Comparison of ENCODE assay signal across 15 cellular contexts in genomic region chr5:72281430-72281763, GRCh38. TPM values are rescaled to one million over a fixed set of nuclear protein-coding genes. Genes with fewer than 3 reads are reported as not detected.
DNase-seq lines count a peak whose midpoint lies in the region; ATAC-seq and TF ChIP-seq lines count a peak whose summit lies in the region.
"Had no signal": no experiment of that assay in that cellular context is flagged by ENCODE, and none has a peak within 500 bp of the region (broad histone marks: within the 10 kb centered on the region; RNA-seq: fewer than 3 reads in every experiment).

No MANE protein-coding gene starts in this region.

- WGBS in sigmoid colon, 2 donors = 80 to 86% methylated on average over 1 of the region's 1 CpG

- H3K4me3 ChIP-seq in CD8-positive, alpha-beta memory T cell (ENCODE audit: low read length) = no peak overlapping the region
- H3K4me3 ChIP-seq in SK-N-MC = peak overlapping the region; percentile 68
- H3K4me3 ChIP-seq in sigmoid colon = no peak overlapping the region

- H3K36me3 ChIP-seq in CD8-positive, alpha-beta memory T cell (ENCODE audit: insufficient read depth, low read length) = no peaks in the 10 kb centered on the region
- H3K36me3 ChIP-seq in SK-N-MC (ENCODE audit: insufficient read depth, low read length) (peaks cover 30% of the 10 kb centered on the region), sigmoid colon (no peaks in the 10 kb centered on the region)

- H3K4me1 ChIP-seq in CD8-positive, alpha-beta memory T cell (ENCODE audit: insufficient read depth, low read length) = no peaks in the 10 kb centered on the region
- H3K4me1 ChIP-seq in sigmoid colon = peaks cover 0 to 45% (median 40%) of the 10 kb centered on the region in 4 donors

- peaks cover 17 to 41% (median 29%) of the 10 kb centered on the region in 3 donors for H3K36me3 Mint-ChIP-seq in CD8-positive, alpha-beta memory T cell
- peaks cover under 1% of the 10 kb centered on the region for H3K36me3 Mint-ChIP-seq in glutamatergic neuron (ENCODE audit: unreplicated experiment)

- H3K27ac Mint-ChIP-seq in CD8-positive, alpha-beta memory T cell = peak overlapping the region in 1 of 8 donors; percentile 72
- H3K27ac Mint-ChIP-seq in glutamatergic neuron (ENCODE audit: unreplicated experiment) = peak overlapping the region; percentile 71

- peak overlapping the region; percentile 34 for H3K27ac ChIP-seq in CD8-positive, alpha-beta memory T cell (ENCODE audit: low read depth, low read length)
- H3K27ac ChIP-seq in SK-N-MC (peak overlapping the region; percentile 100), sigmoid colon (peak overlapping the region; percentile 58 to 81 (median 66))
- H3K27ac ChIP-seq: WERI-Rb-1 had no signal

- CTCF ChIA-PET in CD8-positive, alpha-beta memory T cell (lab: Charles Lee) = interaction anchor here (1.2 kb wide), 1 partner anchor 19 kb away, joined by 3 read pairs; no protein-coding TSS in a partner anchor

- no peak for DNase-seq in CD8-positive, alpha-beta memory T cell
- DNase-seq in SK-N-MC (ENCODE audit: low read depth, low spot score) = peak; percentile 18
- DNase-seq in glutamatergic neuron = no peak
- DNase-seq in sigmoid colon = no peak
- no peak for DNase-seq in amygdala (lab: John Stamatoyannopoulos, UW)
- no peak for DNase-seq in activated CD4-positive, alpha-beta T cell treated with anti-CD3 and anti-CD28 coated beads for 4 hours
- no peak for DNase-seq in inferior parietal cortex (ENCODE audit: extremely low spot score)
- DNase-seq: GOT3; naive thymus-derived CD8-positive, alpha-beta T cell; NCI-H1105; stimulated activated naive CD4-positive, alpha-beta T cell treated with Interleukin-2 at 50 U/mL for 16 hours had no signal

- no peaks in the 10 kb centered on the region for H3K27me3 Mint-ChIP-seq in CD8-positive, alpha-beta memory T cell
- H3K27me3 Mint-ChIP-seq in glutamatergic neuron (ENCODE audit: unreplicated experiment) = peaks cover 2% of the 10 kb centered on the region
- H3K27me3 Mint-ChIP-seq: naive thymus-derived CD8-positive, alpha-beta T cell had no signal

- H3K4me3 Mint-ChIP-seq in CD8-positive, alpha-beta memory T cell = no peak overlapping the region
- no peak overlapping the region for H3K4me3 Mint-ChIP-seq in glutamatergic neuron (ENCODE audit: unreplicated experiment)
- H3K4me3 Mint-ChIP-seq: naive thymus-derived CD8-positive, alpha-beta T cell had no signal

- H3K9me3 ChIP-seq in CD8-positive, alpha-beta memory T cell (ENCODE audit: low read length) = no peaks in the 10 kb centered on the region
- H3K9me3 ChIP-seq in SK-N-MC (ENCODE audit: low read depth, low read length) = 0 out of 2 replicates have a peak, but pooled peaks cover 1% of the 10 kb centered on the region
- no peaks in the 10 kb centered on the region for H3K9me3 ChIP-seq in sigmoid colon

- H3K9ac ChIP-seq in SK-N-MC (ENCODE audit: insufficient read length) = peak overlapping the region; percentile 71

- no peak for TF ChIP-seq CTCF in glutamatergic neuron (IDR thresholded peaks at IDR 0.05; ENCODE audit: partially characterized antibody, unreplicated experiment)
- no peak for TF ChIP-seq CTCF in sigmoid colon (IDR thresholded peaks at IDR 0.05)

- no peaks in the 10 kb centered on the region for H3K27me3 ChIP-seq in CD8-positive, alpha-beta memory T cell (ENCODE audit: insufficient read depth, low read length, poor library complexity, severe bottlenecking)
- H3K27me3 ChIP-seq in sigmoid colon = no peaks in the 10 kb centered on the region

- intact Hi-C loops in sigmoid colon (cut with DNase I) = loop anchor here (5.0 kb wide), 1 partner anchor 34 kb away; no protein-coding TSS in a partner anchor

- TF ChIP-seq POLR2A in sigmoid colon (IDR thresholded peaks at IDR 0.05) = no peak

- no peak for ATAC-seq in HG02678 (IDR thresholded peaks at IDR 0.05; ENCODE audit: unreplicated experiment)
- ATAC-seq: activated naive CD4-positive, alpha-beta T cell treated with anti-CD3 and anti-CD28 coated beads, Interleukin-2, amount 50 U/mL, for 72 hours; left lobe of liver; naive thymus-derived CD8-positive, alpha-beta T cell had no signal

- no peaks in the 10 kb centered on the region for H3K9me3 Mint-ChIP-seq in CD8-positive, alpha-beta memory T cell
- peaks cover 5% of the 10 kb centered on the region for H3K9me3 Mint-ChIP-seq in glutamatergic neuron (ENCODE audit: unreplicated experiment)
- H3K9me3 Mint-ChIP-seq: activated naive CD4-positive, alpha-beta T cell treated with anti-CD3 and anti-CD28 coated beads, Interleukin-2, amount 50 U/mL, for 72 hours had no signal

- peaks cover 1 to 6% (median 4%) of the 10 kb centered on the region in 3 donors for H3K4me1 Mint-ChIP-seq in CD8-positive, alpha-beta memory T cell
- H3K4me1 Mint-ChIP-seq in glutamatergic neuron (ENCODE audit: low read depth, unreplicated experiment) = peaks cover 10% of the 10 kb centered on the region

- POLR2A ChIA-PET in CD8-positive, alpha-beta memory T cell (lab: Charles Lee) = no interaction called here

- TF ChIP-seq EP300 in sigmoid colon (IDR thresholded peaks at IDR 0.05) = no peak

RNA-seq across cellular contexts. Expression of gene MRPS27, which starts 38.6 kb away (rescaled TPM):
- 10 to 100 TPM; 86.9 to 91.9 TPM for total RNA-seq in CD8-positive, alpha-beta memory T cell
- 35.9 TPM for polyA plus RNA-seq in CD8-positive, alpha-beta memory T cell
- total RNA-seq in glutamatergic neuron (ENCODE audit: unreplicated experiment) = 30.1 TPM
- 10 to 100 TPM; 44.8 to 64.0 (median 49.6) TPM for total RNA-seq in sigmoid colon
- polyA plus RNA-seq in sigmoid colon = 10 to 100 TPM; 23.1 to 38.2 (median 23.4) TPM

RNA-seq across cellular contexts. Expression of gene PTCD2, which starts 38.8 kb away (rescaled TPM):
- 10 to 100 TPM; 14.0 to 15.0 TPM for total RNA-seq in CD8-positive, alpha-beta memory T cell
- 2.6 TPM for polyA plus RNA-seq in CD8-positive, alpha-beta memory T cell
- 6.7 TPM for total RNA-seq in glutamatergic neuron (ENCODE audit: unreplicated experiment)
- total RNA-seq in sigmoid colon = 10 to 100 TPM in 1 of 4 donors, 1 to 10 TPM in 3; 5.4 to 12.7 (median 6.0) TPM
- polyA plus RNA-seq in sigmoid colon = 1 to 10 TPM in 2 of 3 donors, under 1 TPM in 1; 0.60 to 3.5 (median 1.2) TPM

Comparison
In these comparisons a context has a peak if more than half of its experiments do, and no peak if none do; other contexts are left out.
1. H3K27ac ChIP-seq: peak in every context shown above with its lines; median percentile 100 in SK-N-MC; 66 in sigmoid colon; 34 in CD8-positive, alpha-beta memory T cell.